Comparison of ENCODE assay signal across 12 cellular contexts in genomic region chr11:126347751-126348628, GRCh38. TPM values are rescaled to one million over a fixed set of nuclear protein-coding genes. Genes with fewer than 3 reads are reported as not detected.
DNase-seq lines count a peak whose midpoint lies in the region; ATAC-seq and TF ChIP-seq lines count a peak whose summit lies in the region.
"Had no signal": no experiment of that assay in that cellular context is flagged by ENCODE, and none has a peak within 500 bp of the region (broad histone marks: within the 10 kb centered on the region; RNA-seq: fewer than 3 reads in every experiment).

No MANE protein-coding gene starts in this region.

- H3K27me3 Mint-ChIP-seq in endothelial cell (ENCODE audit: unreplicated experiment) = peaks cover 4% of the 10 kb centered on the region

- TF ChIP-seq CTCF in body of pancreas (IDR thresholded peaks at IDR 0.05) = no peak
- no peak for TF ChIP-seq CTCF in endothelial cell (IDR thresholded peaks at IDR 0.05; ENCODE audit: unreplicated experiment)

- no peak overlapping the region for H2AFZ ChIP-seq in neuronal stem cell (ENCODE audit: low read length)

- no peak overlapping the region for H3K4ac ChIP-seq in neuronal stem cell (ENCODE audit: low read length)

- H3K14ac ChIP-seq in neuronal stem cell (ENCODE audit: low read length) = no peak overlapping the region

- H4K8ac ChIP-seq in neuronal stem cell (ENCODE audit: low read depth, low read length) = no peak overlapping the region

- ATAC-seq in Right ventricle myocardium superior (ENCODE audit: poor library complexity) (peak; percentile 40), body of pancreas (no peak), GM18870 (IDR thresholded peaks at IDR 0.05; ENCODE audit: unreplicated experiment) (no peak)

- H3K4me2 ChIP-seq in BLaER1 (peak overlapping the region; percentile 81), neuronal stem cell (ENCODE audit: insufficient read depth, low read length, poor library complexity, severe bottlenecking) (no peak overlapping the region)

- H2BK5ac ChIP-seq in neuronal stem cell (ENCODE audit: low read length) = no peak overlapping the region

- peaks cover 62% of the 10 kb centered on the region for H3K36me3 ChIP-seq in BLaER1
- peaks cover 11 to 83% of the 10 kb centered on the region in 2 donors for H3K36me3 ChIP-seq in neuronal stem cell (replicated peaks in 1 of 2; ENCODE audit: control insufficient read depth in 2 of 2, insufficient read depth in 2 of 2, low read length in 2 of 2)
- H3K36me3 ChIP-seq in body of pancreas (replicated peaks in 1 of 2; ENCODE audit: insufficient read depth in 1 of 2, low read depth in 2 of 2) = no peaks in the 10 kb centered on the region

- no peak for TF ChIP-seq POLR2A in body of pancreas (IDR thresholded peaks at IDR 0.05)

- H3K9me3 ChIP-seq in BLaER1 (no peaks in the 10 kb centered on the region), neuronal stem cell (replicated peaks in 1 of 2; ENCODE audit: control insufficient read depth in 2 of 2, insufficient read depth in 1 of 2, low read depth in 1 of 2, low read length in 2 of 2) (peaks cover 0 to 2% of the 10 kb centered on the region in 2 donors), body of pancreas (no peaks in the 10 kb centered on the region)

- peaks cover 77% of the 10 kb centered on the region for H3K4me1 ChIP-seq in BLaER1
- peaks cover 0 to 6% of the 10 kb centered on the region in 2 donors for H3K4me1 ChIP-seq in neuronal stem cell (ENCODE audit: control insufficient read depth in 2 of 2, insufficient read depth in 1 of 2, low read depth in 1 of 2, low read length in 2 of 2)
- H3K4me1 ChIP-seq in body of pancreas = peaks cover 47% of the 10 kb centered on the region

- H3K4me3 ChIP-seq in BLaER1 = no peak overlapping the region
- H3K4me3 ChIP-seq in neuronal stem cell (ENCODE audit: low read length in 2 of 2) = no peak overlapping the region
- no peak overlapping the region for H3K4me3 ChIP-seq in body of pancreas

- peaks cover 15% of the 10 kb centered on the region for H3K36me3 Mint-ChIP-seq in endothelial cell (ENCODE audit: low read depth, unreplicated experiment)

- intact Hi-C loops in Right ventricle myocardium superior (cut with DNase I) = no loop called here
- intact Hi-C loops in body of pancreas (cut with DNase I) = no loop called here

- H3K27me3 ChIP-seq in BLaER1 (no peaks in the 10 kb centered on the region), neuronal stem cell (ENCODE audit: control insufficient read depth in 3 of 3, insufficient read depth in 3 of 3, low read depth in 1 of 3, low read length in 3 of 3) (no peaks in the 10 kb centered on the region), body of pancreas (no peaks in the 10 kb centered on the region)

- no peak overlapping the region for H2BK120ac ChIP-seq in neuronal stem cell (ENCODE audit: low read depth, low read length)

- H3K9ac ChIP-seq in BLaER1 (peak overlapping the region; percentile 58), neuronal stem cell (ENCODE audit: low read depth, low read length, poor library complexity) (no peak overlapping the region)

- no peak overlapping the region for H2BK15ac ChIP-seq in neuronal stem cell (ENCODE audit: low read length)

- H4K20me1 ChIP-seq in BLaER1 = peaks cover 41% of the 10 kb centered on the region

- H3K79me1 ChIP-seq in neuronal stem cell (ENCODE audit: low read depth, low read length) = peaks cover 3% of the 10 kb centered on the region

- H3K27ac Mint-ChIP-seq in endothelial cell (ENCODE audit: unreplicated experiment) = no peak overlapping the region

- H2AK5ac ChIP-seq in neuronal stem cell (ENCODE audit: low read depth, low read length) = no peak overlapping the region

- no peak overlapping the region for H3K18ac ChIP-seq in neuronal stem cell (ENCODE audit: low read length)

- H3K23ac ChIP-seq in neuronal stem cell (ENCODE audit: low read depth, low read length, poor library complexity) = peak overlapping the region; percentile 46

- no peak overlapping the region for H2BK12ac ChIP-seq in neuronal stem cell (ENCODE audit: low read length)

- H4K91ac ChIP-seq in neuronal stem cell (ENCODE audit: low read depth, low read length, poor library complexity) = no peak overlapping the region

- H3K9me3 Mint-ChIP-seq in endothelial cell (ENCODE audit: unreplicated experiment) = no peaks in the 10 kb centered on the region

- DNase-seq in OCI-M2 (lab: John Stamatoyannopoulos, UW; ENCODE audit: unreplicated experiment) (peak; percentile 49), Right ventricle myocardium superior (no peak), neuronal stem cell (ENCODE audit: low spot score) (no peak), body of pancreas (no peak), NK-92 (lab: John Stamatoyannopoulos, UW; ENCODE audit: unreplicated experiment) (no peak), endothelial cell (ENCODE audit: low spot score) (no peak)
- DNase-seq: activated CD8-positive, alpha-beta memory T cell treated with anti-CD3 and anti-CD28 coated beads for 24 hours; AML-193; T-helper 1 cell had no signal

- H3K4me1 Mint-ChIP-seq in endothelial cell (ENCODE audit: unreplicated experiment) = peaks cover 43% of the 10 kb centered on the region

- no peak overlapping the region for H3K4me3 Mint-ChIP-seq in endothelial cell (ENCODE audit: unreplicated experiment)

- H3K27ac ChIP-seq in BLaER1 (peak overlapping the region; percentile 67), neuronal stem cell (replicated peaks; ENCODE audit: low read length) (no peak overlapping the region), body of pancreas (no peak overlapping the region)
- H3K27ac ChIP-seq: epithelial cell of prostate had no signal

- no CpG with 5 or more reads among the region's 17 CpGs for WGBS in neuronal stem cell (ENCODE audit: extremely low coverage in 2 of 2, insufficient read length in 2 of 2, insufficient replicate concordance in 1 of 2), 2 donors
- WGBS in body of pancreas, 2 donors = 80 to 81% methylated on average over 15 to 17 of the region's 17 CpGs

RNA-seq across cellular contexts. Expression of gene ST3GAL4, which starts 7.5 kb away (rescaled TPM):
- 36.5 TPM for total RNA-seq in Right ventricle myocardium superior
- polyA plus RNA-seq in neuronal stem cell (2013, experiment 1 of 2) = 12.7 TPM
- 11.2 TPM for polyA plus RNA-seq in neuronal stem cell (2013, experiment 2 of 2)
- 10 to 100 TPM in 1 of 2 donors, 1 to 10 TPM in 1; 7.5 to 14.8 TPM for total RNA-seq in body of pancreas
- total RNA-seq in endothelial cell (ENCODE audit: unreplicated experiment) = 25.9 TPM

RNA-seq across cellular contexts. Expression of gene DCPS, which starts 44.1 kb away (rescaled TPM):
- total RNA-seq in Right ventricle myocardium superior (10.7 TPM), body of pancreas (10 to 100 TPM in 1 of 2 donors, 1 to 10 TPM in 1; 3.0 to 17.9 TPM), endothelial cell (ENCODE audit: unreplicated experiment) (11.3 TPM)
- polyA plus RNA-seq in neuronal stem cell (2013, experiment 1 of 2) = 21.3 TPM
- polyA plus RNA-seq in neuronal stem cell (2013, experiment 2 of 2) = 21.8 TPM
